Comparison of ENCODE assay signal across 22 cellular contexts in genomic region chr5:59354274-59354673, GRCh38.
"Had no signal": no experiment of that assay in that cellular context is flagged by ENCODE, and none has a peak within 500 bp of the region (broad histone marks: within the 10 kb centered on the region; RNA-seq: fewer than 3 reads in every experiment).

No MANE protein-coding gene starts in this region.

- H3K9ac ChIP-seq: parathyroid adenoma had no signal

- DNase-seq: activated CD4-positive, alpha-beta memory T cell treated with anti-CD3 and anti-CD28 coated beads for 36 hours; activated CD4-positive, alpha-beta T cell treated with anti-CD3 and anti-CD28 coated beads for 36 hours; activated effector memory CD4-positive, alpha-beta T cell treated with Interleukin-2 at 50 U/mL for 16 hours; activated naive CD4-positive, alpha-beta T cell treated with anti-CD3 and anti-CD28 coated beads for 36 hours; activated naive CD8-positive, alpha-beta T cell treated with anti-CD3 and anti-CD28 coated beads, Interleukin-2, amount 10 ng/mL, durations not matched to agents 7 days and 5 days; activated T-cell treated with anti-CD3 and anti-CD28 coated beads, Interleukin-2, amount 50 U/mL, for 72 hours; amniotic stem cell; effector CD4-positive, alpha-beta T cell; head of caudate nucleus; kidney; stimulated activated CD4-positive, alpha-beta T cell treated with anti-CD3 and anti-CD28 coated beads, Interleukin-4, amount 100 ng/mL, for 24 hours; stimulated activated naive CD8-positive, alpha-beta T cell treated with anti-CD3 and anti-CD28 coated beads, Interleukin-15, Interleukin-2, amounts not matched to agents 100 U/mL and 50 U/mL, for 24 hours; T1000; upper lobe of left lung had no signal

- H3K4me1 Mint-ChIP-seq: activated CD4-positive, alpha-beta T cell treated with anti-CD3 and anti-CD28 coated beads for 36 hours; activated naive CD8-positive, alpha-beta T cell treated with anti-CD3 and anti-CD28 coated beads, Interleukin-2, amount 10 ng/mL, durations not matched to agents 7 days and 5 days had no signal

- FAIRE-seq: frontal cortex, kidney had no signal

- H3K79me2 ChIP-seq: parathyroid adenoma had no signal

- H3K4me3 ChIP-seq: breast epithelium, lung, upper lobe of left lung had no signal

- H3K27ac ChIP-seq: breast epithelium, parathyroid adenoma, upper lobe of left lung had no signal

- H3K9me3 ChIP-seq: breast epithelium, upper lobe of left lung had no signal

- H3K4me1 ChIP-seq: breast epithelium, parathyroid adenoma had no signal

- ATAC-seq: activated CD4-positive, alpha-beta T cell treated with anti-CD3 and anti-CD28 coated beads for 36 hours; activated T-cell treated with anti-CD3 and anti-CD28 coated beads, Interleukin-2, amount 50 U/mL, for 72 hours; esophagus mucosa; stimulated activated naive CD8-positive, alpha-beta T cell treated with anti-CD3 and anti-CD28 coated beads, Interleukin-15, Interleukin-2, amounts not matched to agents 100 U/mL and 50 U/mL, for 24 hours; WTC11 had no signal

- H3K4me3 Mint-ChIP-seq: activated CD4-positive, alpha-beta memory T cell treated with anti-CD3 and anti-CD28 coated beads for 36 hours; activated CD4-positive, alpha-beta T cell treated with anti-CD3 and anti-CD28 coated beads for 36 hours; activated naive CD4-positive, alpha-beta T cell treated with anti-CD3 and anti-CD28 coated beads for 36 hours; activated naive CD8-positive, alpha-beta T cell treated with anti-CD3 and anti-CD28 coated beads, Interleukin-2, amount 10 ng/mL, durations not matched to agents 7 days and 5 days; activated T-cell treated with anti-CD3 and anti-CD28 coated beads, Interleukin-2, amount 50 U/mL, for 72 hours; nephron; T-helper 1 cell treated with Interleukin-12 subunit alpha and Interleukin-12 subunit beta and Interleukin-4 antibody, amounts not matched to agents 30 μg/mL and 1 μg/mL, for 36 hours; WTC11 had no signal

- H3K9me3 Mint-ChIP-seq: activated CD4-positive, alpha-beta memory T cell treated with anti-CD3 and anti-CD28 coated beads for 36 hours; activated naive CD4-positive, alpha-beta T cell treated with anti-CD3 and anti-CD28 coated beads for 36 hours; activated naive CD8-positive, alpha-beta T cell treated with anti-CD3 and anti-CD28 coated beads, Interleukin-2, amount 10 ng/mL, durations not matched to agents 7 days and 5 days; activated T-cell treated with anti-CD3 and anti-CD28 coated beads, Interleukin-2, amount 50 U/mL, for 72 hours; nephron; T-helper 1 cell treated with Interleukin-12 subunit alpha and Interleukin-12 subunit beta and Interleukin-4 antibody, amounts not matched to agents 30 μg/mL and 1 μg/mL, for 36 hours; WTC11 had no signal

- H3K27ac Mint-ChIP-seq: activated CD4-positive, alpha-beta memory T cell treated with anti-CD3 and anti-CD28 coated beads for 36 hours; activated CD4-positive, alpha-beta T cell treated with anti-CD3 and anti-CD28 coated beads for 36 hours; activated naive CD4-positive, alpha-beta T cell treated with anti-CD3 and anti-CD28 coated beads for 36 hours; activated naive CD8-positive, alpha-beta T cell treated with anti-CD3 and anti-CD28 coated beads, Interleukin-2, amount 10 ng/mL, durations not matched to agents 7 days and 5 days; activated T-cell treated with anti-CD3 and anti-CD28 coated beads, Interleukin-2, amount 50 U/mL, for 72 hours; T-helper 1 cell treated with Interleukin-12 subunit alpha and Interleukin-12 subunit beta and Interleukin-4 antibody, amounts not matched to agents 30 μg/mL and 1 μg/mL, for 36 hours; WTC11 had no signal

- H3K27me3 ChIP-seq: breast epithelium, upper lobe of left lung had no signal

- H3K36me3 ChIP-seq: breast epithelium, upper lobe of left lung had no signal

- H3K36me3 Mint-ChIP-seq: activated CD4-positive, alpha-beta memory T cell treated with anti-CD3 and anti-CD28 coated beads for 36 hours; activated naive CD8-positive, alpha-beta T cell treated with anti-CD3 and anti-CD28 coated beads, Interleukin-2, amount 10 ng/mL, durations not matched to agents 7 days and 5 days; WTC11 had no signal

- H2AFZ ChIP-seq: parathyroid adenoma had no signal
